15 cellular contexts compared by ENCODE assay signal in genomic region chr7:129843365-129843898, GRCh38.
DNase-seq lines count a peak whose midpoint lies in the region; ATAC-seq and TF ChIP-seq lines count a peak whose summit lies in the region.
"Had no signal": no experiment of that assay in that cellular context is flagged by ENCODE, and none has a peak within 500 bp of the region (broad histone marks: within the 10 kb centered on the region; RNA-seq: fewer than 3 reads in every experiment).

No MANE protein-coding gene starts in this region.

- peaks cover 62% of the 10 kb centered on the region for H3K4me1 Mint-ChIP-seq in activated T-cell treated with anti-CD3 and anti-CD28 coated beads, Interleukin-2, amount 50 U/mL, for 72 hours (ENCODE audit: low read depth)
- H3K4me1 Mint-ChIP-seq in activated naive CD8-positive, alpha-beta T cell treated with anti-CD3 and anti-CD28 coated beads, Interleukin-2, amount 50 U/mL, for 24 hours, result peaks cover 47% of the 10 kb centered on the region
- H3K4me1 Mint-ChIP-seq in osteocyte (ENCODE audit: unreplicated experiment), result peaks cover 60% of the 10 kb centered on the region

- ATAC-seq in activated T-cell treated with anti-CD3 and anti-CD28 coated beads, Interleukin-2, amount 50 U/mL, for 72 hours (replicated peaks in 1 of 2), result no peak
- no peak for ATAC-seq in activated naive CD8-positive, alpha-beta T cell treated with anti-CD3 and anti-CD28 coated beads, Interleukin-2, amount 50 U/mL, for 24 hours
- ATAC-seq: stimulated activated naive CD8-positive, alpha-beta T cell treated with anti-CD3 and anti-CD28 coated beads, Interleukin-15, Interleukin-2, amounts not matched to agents 100 U/mL and 50 U/mL, for 24 hours had no signal

- no peak for DNase-seq in activated T-cell treated with anti-CD3 and anti-CD28 coated beads, Interleukin-2, amount 50 U/mL, for 72 hours
- no peak for DNase-seq in activated T-cell treated with anti-CD3 and anti-CD28 coated beads, Interleukin-2, amount 50 U/mL, for 48 hours
- peak; percentile 75 for DNase-seq in NCI-H2171 treated with DMSO at 0.1 percent for 48 hours (lab: John Stamatoyannopoulos, UW)
- DNase-seq in activated naive CD8-positive, alpha-beta T cell treated with anti-CD3 and anti-CD28 coated beads, Interleukin-2, amount 50 U/mL, for 24 hours, result no peak
- DNase-seq in osteocyte (ENCODE audit: extremely low spot score, unreplicated experiment), result no peak
- no peak for DNase-seq in cortex of kidney (lab: John Stamatoyannopoulos, UW)
- no peak for DNase-seq in cerebellar nuclear complex (lab: John Stamatoyannopoulos, UW)
- DNase-seq in DMS53 treated with DMSO at 0.1 percent for 48 hours (lab: John Stamatoyannopoulos, UW; ENCODE audit: unreplicated experiment), result no peak
- DNase-seq: caudate nucleus; EL; NCI-H524 treated with DMSO at 0.1 percent for 48 hours; occipital lobe; stimulated activated CD4-positive, alpha-beta T cell treated with anti-CD3 and anti-CD28 coated beads, Interleukin-2, amount 100 ng/mL, for 24 hours; stimulated activated naive CD8-positive, alpha-beta T cell treated with anti-CD3 and anti-CD28 coated beads, Interleukin-15, Interleukin-2, amounts not matched to agents 100 U/mL and 50 U/mL, for 24 hours had no signal

- H3K36me3 Mint-ChIP-seq in activated T-cell treated with anti-CD3 and anti-CD28 coated beads, Interleukin-2, amount 50 U/mL, for 72 hours (ENCODE audit: insufficient read depth in 2 of 2), result no peaks in the 10 kb centered on the region
- peaks cover 2% of the 10 kb centered on the region for H3K36me3 Mint-ChIP-seq in activated naive CD8-positive, alpha-beta T cell treated with anti-CD3 and anti-CD28 coated beads, Interleukin-2, amount 50 U/mL, for 24 hours (ENCODE audit: low read depth)
- H3K36me3 Mint-ChIP-seq in osteocyte (ENCODE audit: unreplicated experiment), result peaks cover 20% of the 10 kb centered on the region

- peak overlapping the region; percentile 17 for H3K27ac Mint-ChIP-seq in activated T-cell treated with anti-CD3 and anti-CD28 coated beads, Interleukin-2, amount 50 U/mL, for 72 hours
- H3K27ac Mint-ChIP-seq in activated naive CD8-positive, alpha-beta T cell treated with anti-CD3 and anti-CD28 coated beads, Interleukin-2, amount 50 U/mL, for 24 hours, result peak overlapping the region; percentile 56
- H3K27ac Mint-ChIP-seq in osteocyte (ENCODE audit: unreplicated experiment), result peak overlapping the region; percentile 62

- H3K9me3 Mint-ChIP-seq in activated T-cell treated with anti-CD3 and anti-CD28 coated beads, Interleukin-2, amount 50 U/mL, for 72 hours, result no peaks in the 10 kb centered on the region
- no peaks in the 10 kb centered on the region for H3K9me3 Mint-ChIP-seq in activated naive CD8-positive, alpha-beta T cell treated with anti-CD3 and anti-CD28 coated beads, Interleukin-2, amount 50 U/mL, for 24 hours
- no peaks in the 10 kb centered on the region for H3K9me3 Mint-ChIP-seq in osteocyte (ENCODE audit: unreplicated experiment)
- H3K9me3 Mint-ChIP-seq: T-helper 1 cell treated with Interleukin-12 subunit alpha and Interleukin-12 subunit beta and Interleukin-4 antibody, amounts not matched to agents 30 μg/mL and 1 μg/mL, for 36 hours had no signal

- H3K4me3 Mint-ChIP-seq in activated T-cell treated with anti-CD3 and anti-CD28 coated beads, Interleukin-2, amount 50 U/mL, for 72 hours, result no peak overlapping the region
- no peak overlapping the region for H3K4me3 Mint-ChIP-seq in activated naive CD8-positive, alpha-beta T cell treated with anti-CD3 and anti-CD28 coated beads, Interleukin-2, amount 50 U/mL, for 24 hours
- H3K4me3 Mint-ChIP-seq in osteocyte (ENCODE audit: unreplicated experiment), result peak overlapping the region; percentile 18
- H3K4me3 Mint-ChIP-seq: T-helper 1 cell treated with Interleukin-12 subunit alpha and Interleukin-12 subunit beta and Interleukin-4 antibody, amounts not matched to agents 30 μg/mL and 1 μg/mL, for 36 hours had no signal

- no peaks in the 10 kb centered on the region for H3K27me3 Mint-ChIP-seq in activated T-cell treated with anti-CD3 and anti-CD28 coated beads, Interleukin-2, amount 50 U/mL, for 72 hours (ENCODE audit: low read depth)
- H3K27me3 Mint-ChIP-seq in activated naive CD8-positive, alpha-beta T cell treated with anti-CD3 and anti-CD28 coated beads, Interleukin-2, amount 50 U/mL, for 24 hours, result no peaks in the 10 kb centered on the region
- no peaks in the 10 kb centered on the region for H3K27me3 Mint-ChIP-seq in osteocyte (ENCODE audit: unreplicated experiment)

- TF ChIP-seq CTCF in osteocyte (IDR thresholded peaks at IDR 0.05), result no peak
